ENCODE assay signal across 25 cellular contexts in genomic region chr2:29576231-29576630, GRCh38.
"Had no signal": no experiment of that assay in that cellular context is flagged by ENCODE, and none has a peak within 500 bp of the region (broad histone marks: within the 10 kb centered on the region; RNA-seq: fewer than 3 reads in every experiment).

No MANE protein-coding gene starts in this region.

- H3K4me3 ChIP-seq: esophagus squamous epithelium, left lung, lower lobe of right lung, ovary, psoas muscle, smooth muscle cell, suprapubic skin, transverse colon, vagina had no signal

- DNase-seq: cortex of kidney; effector memory CD8-positive, alpha-beta T cell; erythroblast; esophagus squamous epithelium; foreskin melanocyte; glutamatergic neuron; left lung; lower lobe of right lung; naive thymus-derived CD8-positive, alpha-beta T cell; nephron progenitor cell; occipital lobe; ovary; posterior cingulate gyrus; psoas muscle; stimulated activated CD4-positive, alpha-beta T cell treated with anti-CD3 and anti-CD28 coated beads, Interleukin-12 subunit alpha, Interleukin-12 subunit beta, amount 100 ng/mL, for 4 hours; stimulated activated CD4-positive, alpha-beta T cell treated with anti-CD3 and anti-CD28 coated beads, Interleukin-1b, Interleukin-23, amount 100 ng/mL, for 48 hours; stimulated activated CD4-positive, alpha-beta T cell treated with anti-CD3 and anti-CD28 coated beads, Interleukin-4, amount 100 ng/mL, for 1 hour; stimulated activated CD8-positive, alpha-beta memory T cell treated with anti-CD3 and anti-CD28 coated beads, Interleukin-4, amount 100 ng/mL, for 48 hours; stimulated activated naive CD4-positive, alpha-beta T cell; stimulated activated naive CD8-positive, alpha-beta T cell treated with anti-CD3 and anti-CD28 coated beads, Interleukin-15, amount 100 ng/mL, for 72 hours; transverse colon had no signal

- H3K27ac ChIP-seq: esophagus squamous epithelium, left lung, lower lobe of right lung, ovary, psoas muscle, suprapubic skin, transverse colon, vagina had no signal

- H3K27me3 ChIP-seq: left lung, ovary, suprapubic skin, transverse colon, vagina had no signal

- ATAC-seq: effector memory CD8-positive, alpha-beta T cell; left lung; lower lobe of right lung; naive thymus-derived CD8-positive, alpha-beta T cell; sciatic nerve; stimulated activated naive CD8-positive, alpha-beta T cell treated with anti-CD3 and anti-CD28 coated beads, Interleukin-15, amount 100 ng/mL, for 72 hours had no signal

- H3K36me3 ChIP-seq: esophagus squamous epithelium, left lung, lower lobe of right lung, ovary, suprapubic skin, transverse colon, vagina had no signal

- H3K9me3 ChIP-seq: esophagus squamous epithelium, left lung, lower lobe of right lung, ovary, psoas muscle, suprapubic skin, transverse colon, vagina had no signal

- H3K4me1 ChIP-seq: esophagus squamous epithelium, left lung, lower lobe of right lung, psoas muscle, suprapubic skin, transverse colon, vagina had no signal
